In the genomic region with DNA sequence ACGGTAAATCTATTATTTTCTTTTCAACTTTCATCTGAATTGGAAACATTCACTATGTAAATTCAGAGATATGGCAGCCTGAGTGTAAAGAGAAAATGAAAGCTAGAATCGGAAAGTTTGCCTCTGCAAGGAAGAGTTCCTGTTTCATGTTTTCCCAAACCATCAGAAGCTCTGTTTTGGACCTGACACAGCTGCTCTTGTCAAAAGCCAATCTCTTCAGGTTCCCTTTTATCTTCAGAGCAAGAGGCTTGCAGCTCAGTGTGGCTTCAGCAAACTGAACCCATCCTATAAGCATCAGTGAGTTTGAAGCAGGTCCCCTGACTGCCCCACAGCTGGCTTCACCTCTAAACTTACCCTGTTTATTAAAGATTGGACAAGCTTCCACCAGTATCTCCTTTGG, we compare ENCODE assay signal across 9 cellular contexts.
DNase-seq lines count a peak whose midpoint lies in the region; ATAC-seq and TF ChIP-seq lines count a peak whose summit lies in the region.
"Had no signal": no experiment of that assay in that cellular context is flagged by ENCODE, and none has a peak within 500 bp of the region (broad histone marks: within the 10 kb centered on the region; RNA-seq: fewer than 3 reads in every experiment).

No MANE protein-coding gene starts in this region.

- peak overlapping the region in 2 of 9 donors; percentile 12 to 66 for H3K27ac Mint-ChIP-seq in naive thymus-derived CD4-positive, alpha-beta T cell
- no peak overlapping the region for H3K27ac Mint-ChIP-seq in type B pancreatic cell
- H3K27ac Mint-ChIP-seq: IgD-negative memory B cell had no signal

- intact Hi-C loops in naive thymus-derived CD4-positive, alpha-beta T cell (cut with micrococcal nuclease): no loop called here

- H3K4me3 Mint-ChIP-seq in naive thymus-derived CD4-positive, alpha-beta T cell: peak overlapping the region in 2 of 10 donors; percentile 36 to 44
- H3K4me3 Mint-ChIP-seq in type B pancreatic cell: no peak overlapping the region
- H3K4me3 Mint-ChIP-seq: IgD-negative memory B cell had no signal

- peaks cover 0 to 3% (median 0%) of the 10 kb centered on the region in 5 donors for H3K36me3 Mint-ChIP-seq in naive thymus-derived CD4-positive, alpha-beta T cell
- no peaks in the 10 kb centered on the region for H3K36me3 Mint-ChIP-seq in type B pancreatic cell
- H3K36me3 Mint-ChIP-seq: IgD-negative memory B cell had no signal

- POLR2A ChIA-PET in naive thymus-derived CD4-positive, alpha-beta T cell (lab: Charles Lee): no interaction called here

- no peaks in the 10 kb centered on the region for H3K9me3 ChIP-seq in naive thymus-derived CD4-positive, alpha-beta T cell (ENCODE audit: control insufficient read depth in 2 of 3, low read length in 3 of 3)

- no peak overlapping the region for H3K4me3 ChIP-seq in naive thymus-derived CD4-positive, alpha-beta T cell (ENCODE audit: low read length)

- H3K36me3 ChIP-seq in naive thymus-derived CD4-positive, alpha-beta T cell (ENCODE audit: control insufficient read depth in 2 of 3, insufficient read depth in 3 of 3, low read length in 3 of 3): no peaks in the 10 kb centered on the region

- peak; percentile 22 for DNase-seq in HCEC 1CT
- DNase-seq in MV-4-11 (lab: John Stamatoyannopoulos, UW): peak; percentile 74
- no peak for DNase-seq in naive thymus-derived CD4-positive, alpha-beta T cell
- no peak for DNase-seq in NCI-H1930 (lab: John Stamatoyannopoulos, UW)
- DNase-seq in type B pancreatic cell (ENCODE audit: extremely low spot score, unreplicated experiment): no peak
- no peak for DNase-seq in AG20443 (ENCODE audit: low spot score)
- no peak for DNase-seq in stimulated activated CD8-positive, alpha-beta memory T cell treated with anti-CD3 and anti-CD28 coated beads, Interleukin-4, amount 100 ng/mL, for 48 hours

- no peaks in the 10 kb centered on the region for H3K27me3 Mint-ChIP-seq in naive thymus-derived CD4-positive, alpha-beta T cell
- H3K27me3 Mint-ChIP-seq in type B pancreatic cell: no peaks in the 10 kb centered on the region
- H3K27me3 Mint-ChIP-seq: IgD-negative memory B cell had no signal

- peaks cover 0 to 12% (median 2%) of the 10 kb centered on the region in 11 donors for H3K9me3 Mint-ChIP-seq in naive thymus-derived CD4-positive, alpha-beta T cell
- no peaks in the 10 kb centered on the region for H3K9me3 Mint-ChIP-seq in type B pancreatic cell

- H3K27me3 ChIP-seq in naive thymus-derived CD4-positive, alpha-beta T cell (ENCODE audit: control insufficient read depth in 2 of 2, insufficient read depth in 2 of 2, low read length in 2 of 2): no peaks in the 10 kb centered on the region

- no peak for TF ChIP-seq CTCF in type B pancreatic cell (conservative IDR thresholded peaks at IDR 0.05)

- ATAC-seq in GM18517 (IDR thresholded peaks at IDR 0.05; ENCODE audit: unreplicated experiment): peak; percentile 95
- peak; percentile 41 for ATAC-seq in naive thymus-derived CD4-positive, alpha-beta T cell

- H3K4me1 ChIP-seq in naive thymus-derived CD4-positive, alpha-beta T cell (ENCODE audit: control insufficient read depth in 2 of 2, insufficient read depth in 2 of 2, low read length in 2 of 2): no peaks in the 10 kb centered on the region

- no peak overlapping the region for H3K27ac ChIP-seq in naive thymus-derived CD4-positive, alpha-beta T cell (ENCODE audit: low read depth, low read length)

- peaks cover 0 to 18% (median 0%) of the 10 kb centered on the region in 7 donors for H3K4me1 Mint-ChIP-seq in naive thymus-derived CD4-positive, alpha-beta T cell
- H3K4me1 Mint-ChIP-seq in type B pancreatic cell (ENCODE audit: unreplicated experiment): no peaks in the 10 kb centered on the region

- CTCF ChIA-PET in naive thymus-derived CD4-positive, alpha-beta T cell (lab: Charles Lee): no interaction called here

Comparison
In these comparisons a context has a peak if more than half of its experiments do, and no peak if none do; other contexts are left out.
1. DNase-seq: peak in HCEC 1CT (single experiment) and MV-4-11 (single experiment); none in naive thymus-derived CD4-positive, alpha-beta T cell (0 of 9), NCI-H1930 (0 of 2), type B pancreatic cell (single experiment), AG20443 (single experiment) and stimulated activated CD8-positive, alpha-beta memory T cell treated with anti-CD3 and anti-CD28 coated beads, Interleukin-4, amount 100 ng/mL, for 48 hours (single experiment).